12 cellular contexts compared by ENCODE assay signal in genomic region chr11:134562941-134563471, GRCh38.
"Had no signal": no experiment of that assay in that cellular context is flagged by ENCODE, and none has a peak within 500 bp of the region (broad histone marks: within the 10 kb centered on the region; RNA-seq: fewer than 3 reads in every experiment).

No MANE protein-coding gene starts in this region.

- H3K4me1 ChIP-seq: breast epithelium, heart right ventricle, left ventricle myocardium inferior, tibial nerve had no signal

- ATAC-seq: activated CD4-positive, alpha-beta T cell treated with anti-CD3 and anti-CD28 coated beads for 36 hours; heart right ventricle had no signal

- H3K4me3 ChIP-seq: breast epithelium, heart right ventricle, left ventricle myocardium inferior, SK-N-MC, tibial nerve had no signal

- H3K9me3 ChIP-seq: breast epithelium, heart right ventricle, left ventricle myocardium inferior, tibial nerve had no signal

- H3K27ac ChIP-seq: breast epithelium, heart right ventricle, left ventricle myocardium inferior, SK-N-MC, tibial nerve, WERI-Rb-1 had no signal

- DNase-seq: activated CD4-positive, alpha-beta T cell treated with anti-CD3 and anti-CD28 coated beads for 36 hours; activated naive CD8-positive, alpha-beta T cell treated with anti-CD3 and anti-CD28 coated beads, Interleukin-2, amount 10 ng/mL, durations not matched to agents 7 days and 5 days; effector CD8-positive, alpha-beta T cell; left ventricle myocardium inferior; mesenchymal stem cell; nephron progenitor cell; T-helper 1 cell; WERI-Rb-1 had no signal

- H3K27me3 ChIP-seq: breast epithelium, tibial nerve had no signal

- H3K36me3 ChIP-seq: breast epithelium, heart right ventricle, left ventricle myocardium inferior, tibial nerve, WERI-Rb-1 had no signal
